Comparison of ENCODE assay signal across 8 cellular contexts in the genomic region with DNA sequence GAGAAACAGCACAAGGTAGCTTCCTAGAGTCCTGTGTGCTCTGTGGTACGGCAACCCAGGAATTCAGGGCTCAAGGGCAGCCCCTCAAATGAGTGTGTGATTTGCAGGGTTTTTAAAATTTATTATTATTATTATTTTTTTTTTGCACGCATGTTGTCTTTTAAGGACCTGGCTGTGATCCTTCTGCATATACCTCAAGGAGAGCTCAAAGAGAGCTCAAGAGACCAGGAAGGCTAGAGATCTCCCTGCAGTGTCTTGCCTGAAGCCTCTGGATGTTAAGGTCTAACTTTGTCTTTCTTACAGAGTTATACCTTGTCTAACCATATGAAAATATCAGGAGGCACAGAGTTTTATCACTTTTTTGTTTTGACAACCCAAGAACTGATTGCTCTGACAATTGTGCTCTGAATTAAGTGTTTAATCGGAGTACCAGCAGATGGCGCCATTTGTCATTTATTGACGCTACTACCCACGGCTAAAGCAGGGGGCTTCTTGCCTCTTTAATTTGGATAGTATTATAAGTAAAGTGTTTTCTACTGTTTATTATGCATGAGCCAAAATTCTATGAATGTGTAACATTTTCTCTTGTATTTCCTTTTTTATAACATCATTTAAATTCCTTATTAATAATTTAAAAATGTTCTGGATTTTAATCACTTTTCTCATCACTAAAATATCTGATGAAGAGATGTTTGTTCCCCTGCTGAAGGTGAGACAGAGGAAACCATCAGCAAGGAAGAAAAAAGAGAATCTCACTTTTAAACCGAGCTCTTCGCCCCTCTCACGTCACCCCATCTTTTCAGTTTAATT. TPM values are rescaled to one million over a fixed set of nuclear protein-coding genes. Genes with fewer than 3 reads are reported as not detected.
A peak's percentile ranks its signal among the peaks of the same experiment; 100 is the strongest.
DNase-seq lines count a peak whose midpoint lies in the region; TF ChIP-seq lines count a peak whose summit lies in the region.

No MANE protein-coding gene starts in this region.

- H3K27ac ChIP-seq in neural cell (ENCODE audit: low read length) = no peak overlapping the region

- no peaks in the 10 kb centered on the region for H3K27me3 ChIP-seq in neural cell (ENCODE audit: insufficient read depth, low read depth, low read length)

- no peak overlapping the region for H3K4me2 ChIP-seq in neural cell (ENCODE audit: low read length)

- H3K36me3 ChIP-seq in neural cell (ENCODE audit: insufficient read depth, low read length) = no peaks in the 10 kb centered on the region

- no peak for TF ChIP-seq POLR2A in erythroblast (IDR thresholded peaks at IDR 0.05; ENCODE audit: low read length)

- peak; percentile 89 for TF ChIP-seq CTCF in neural cell (IDR thresholded peaks at IDR 0.05; ENCODE audit: poor library complexity, severe bottlenecking)

- TF ChIP-seq RAD21 in neural cell (conservative IDR thresholded peaks at IDR 0.05) = peak; percentile 89

- H4K20me1 ChIP-seq in neural cell (ENCODE audit: insufficient read depth) = no peaks in the 10 kb centered on the region

- H3K9me2 ChIP-seq in neural cell (ENCODE audit: insufficient read depth, low read length) = no peaks in the 10 kb centered on the region

- no peak for TF ChIP-seq EP300 in neural cell (conservative IDR thresholded peaks at IDR 0.05; ENCODE audit: poor library complexity, severe bottlenecking)

- no peak overlapping the region for H2AFZ ChIP-seq in neural cell (ENCODE audit: low read depth, low read length)

- H3K79me2 ChIP-seq in neural cell (replicated peaks; ENCODE audit: insufficient read depth, low read length) = no peaks in the 10 kb centered on the region

- no peaks in the 10 kb centered on the region for H3K9me3 ChIP-seq in neural cell (ENCODE audit: low read length)

- H3K4me3 ChIP-seq in neural cell (ENCODE audit: low read length) = no peak overlapping the region

- no peak overlapping the region for H3K9ac ChIP-seq in neural cell (ENCODE audit: low read length)

- no peaks in the 10 kb centered on the region for H3F3A ChIP-seq in neural cell (ENCODE audit: insufficient read depth, low read length, poor library complexity, severe bottlenecking)

- DNase-seq in NCI-H524 (lab: John Stamatoyannopoulos, UW) = peak; percentile 21 to 61
- DNase-seq in NCI-H524 treated with DMSO at 0.1 percent for 48 hours (lab: John Stamatoyannopoulos, UW) = no peak
- peak; percentile 36 for DNase-seq in HK-2 (ENCODE audit: unreplicated experiment)
- DNase-seq in NOMO-1 treated with DMSO at 0.1 percent for 48 hours (lab: John Stamatoyannopoulos, UW; ENCODE audit: unreplicated experiment) = peak; percentile 53
- peak; percentile 21 for DNase-seq in activated CD8-positive, alpha-beta memory T cell treated with anti-CD3 and anti-CD28 coated beads, Interleukin-2, amount 50 U/mL, for 24 hours (ENCODE audit: extremely low read depth)
- peak; percentile 68 to 82 for DNase-seq in erythroblast (lab: John Stamatoyannopoulos, UW)
- peak; percentile 90 for DNase-seq in superior temporal gyrus (ENCODE audit: extremely low spot score)

TF ChIP-seq in neural cell, 6 proteins besides CTCF, POLR2A, EP300 and RAD21:
- TF ChIP-seq SMC3 (conservative IDR thresholded peaks at IDR 0.05; ENCODE audit: poor library complexity) = peak; percentile 92
- TF ChIP-seq TAF1 (IDR thresholded peaks at IDR 0.05; ENCODE audit: low read depth) = no peak
TF ChIP-seq in neural cell: peak in this region for 1.

RNA-seq across cellular contexts. Expression of gene LMO4, which starts 35.8 kb away (rescaled TPM):
- 147 and 153 TPM in 2 replicates for polyA plus RNA-seq in neural cell
- polyA minus RNA-seq in neural cell = 79.6 and 92.8 TPM in 2 replicates
